Comparison of ENCODE assay signal across 11 cellular contexts in genomic region chr6:17418281-17419188, GRCh38. TPM values are rescaled to one million over a fixed set of nuclear protein-coding genes. Genes with fewer than 3 reads are reported as not detected.
DNase-seq lines count a peak whose midpoint lies in the region; ATAC-seq and TF ChIP-seq lines count a peak whose summit lies in the region.
"Had no signal": no experiment of that assay in that cellular context is flagged by ENCODE, and none has a peak within 500 bp of the region (broad histone marks: within the 10 kb centered on the region; RNA-seq: fewer than 3 reads in every experiment).

No MANE protein-coding gene starts in this region.

- TF ChIP-seq EP300 in sigmoid colon (IDR thresholded peaks at IDR 0.05): peak in 1 of 4 donors; percentile 36

- no peaks in the 10 kb centered on the region for H3K9me3 Mint-ChIP-seq in activated naive CD4-positive, alpha-beta T cell treated with anti-CD3 and anti-CD28 coated beads, Interleukin-2, amount 50 U/mL, for 72 hours

- no peaks in the 10 kb centered on the region for H3K36me3 Mint-ChIP-seq in activated naive CD4-positive, alpha-beta T cell treated with anti-CD3 and anti-CD28 coated beads, Interleukin-2, amount 50 U/mL, for 72 hours
- H3K36me3 Mint-ChIP-seq: activated naive CD8-positive, alpha-beta T cell; memory B cell had no signal

- TF ChIP-seq POLR2A in sigmoid colon (IDR thresholded peaks at IDR 0.05): no peak

- H3K9me3 ChIP-seq in SJSA1 (replicated peaks): no peaks in the 10 kb centered on the region
- H3K9me3 ChIP-seq in sigmoid colon: no peaks in the 10 kb centered on the region
- no peaks in the 10 kb centered on the region for H3K9me3 ChIP-seq in BE2C

- H3K4me3 ChIP-seq in SJSA1 (peak overlapping the region; percentile 8), sigmoid colon (no peak overlapping the region), BE2C (ENCODE audit: low read depth, low read length) (no peak overlapping the region)

- intact Hi-C loops in sigmoid colon (cut with DNase I): no loop called here

- 82 to 89% methylated on average over 12 of the region's 12 CpGs for WGBS in sigmoid colon, 2 donors

- no peak for TF ChIP-seq CTCF in foreskin keratinocyte (conservative IDR thresholded peaks at IDR 0.05)
- no peak for TF ChIP-seq CTCF in sigmoid colon (IDR thresholded peaks at IDR 0.05)
- TF ChIP-seq CTCF in BE2C (IDR thresholded peaks at IDR 0.05; ENCODE audit: low read depth, low read length): no peak

- H3K27ac Mint-ChIP-seq in activated naive CD4-positive, alpha-beta T cell treated with anti-CD3 and anti-CD28 coated beads, Interleukin-2, amount 50 U/mL, for 72 hours: no peak overlapping the region
- H3K27ac Mint-ChIP-seq: activated naive CD8-positive, alpha-beta T cell; memory B cell had no signal

- H3K27me3 ChIP-seq in SJSA1 (replicated peaks) (no peaks in the 10 kb centered on the region), foreskin keratinocyte (no peaks in the 10 kb centered on the region), sigmoid colon (no peaks in the 10 kb centered on the region), BE2C (no peaks in the 10 kb centered on the region)

- peaks cover 19% of the 10 kb centered on the region for H3K36me3 ChIP-seq in SJSA1
- peaks cover 0 to 18% (median 0%) of the 10 kb centered on the region in 4 donors for H3K36me3 ChIP-seq in sigmoid colon
- H3K36me3 ChIP-seq in BE2C: no peaks in the 10 kb centered on the region

- ATAC-seq in foreskin keratinocyte: peak; percentile 50
- ATAC-seq in activated naive CD4-positive, alpha-beta T cell treated with anti-CD3 and anti-CD28 coated beads, Interleukin-2, amount 50 U/mL, for 72 hours: no peak
- no peak for ATAC-seq in HG03108 (IDR thresholded peaks at IDR 0.05; ENCODE audit: unreplicated experiment)
- ATAC-seq in GM18870 (IDR thresholded peaks at IDR 0.05; ENCODE audit: unreplicated experiment): no peak

- H3K4me1 ChIP-seq in SJSA1 (replicated peaks) (peaks cover 50% of the 10 kb centered on the region), foreskin keratinocyte (peaks cover 18% of the 10 kb centered on the region), sigmoid colon (peaks cover 0 to 42% (median 27%) of the 10 kb centered on the region in 4 donors), BE2C (no peaks in the 10 kb centered on the region)

- peak; percentile 64 for DNase-seq in GM04503 (ENCODE audit: low read depth)
- DNase-seq in SJSA1 (ENCODE audit: low read depth in 1 of 2, low spot score in 2 of 2): peak; percentile 36 to 67
- peak; percentile 49 to 59 for DNase-seq in foreskin keratinocyte
- DNase-seq in sigmoid colon: no peak
- no peak for DNase-seq in activated naive CD4-positive, alpha-beta T cell treated with anti-CD3 and anti-CD28 coated beads, Interleukin-2, amount 50 U/mL, for 72 hours (ENCODE audit: low spot score in 2 of 2)
- no peak for DNase-seq in BE2C
- DNase-seq: stimulated activated CD8-positive, alpha-beta memory T cell treated with anti-CD3 and anti-CD28 coated beads, Interleukin-4, amount 100 ng/mL, for 48 hours had no signal

- H3K27ac ChIP-seq in SJSA1 (peak overlapping the region; percentile 90), foreskin keratinocyte (no peak overlapping the region), sigmoid colon (peak overlapping the region; percentile 63 to 81 (median 74))

RNA-seq across cellular contexts. Expression of gene CAP2, which starts 25.1 kb away (rescaled TPM):
- total RNA-seq in SJSA1 (2014; rRNA removed; shearing (Covaris generic)): 23.7 and 34.0 TPM in 2 replicates
- total RNA-seq in foreskin keratinocyte: 5.6 and 7.4 TPM in 2 replicates
- polyA plus RNA-seq in foreskin keratinocyte: 2.2 and 3.7 TPM in 2 replicates
- total RNA-seq in sigmoid colon: 10 to 100 TPM; 48.3 to 67.1 (median 55.6) TPM
- polyA plus RNA-seq in sigmoid colon: 1 to 10 TPM in 2 of 3 donors, under 1 TPM in 1; 0.92 to 3.0 (median 3.0) TPM
- not detected for total RNA-seq in activated naive CD4-positive, alpha-beta T cell treated with anti-CD3 and anti-CD28 coated beads, Interleukin-2, amount 50 U/mL, for 72 hours
- polyA plus RNA-seq in BE2C (2012; ENCODE audit: insufficient read depth, insufficient read length, low read depth): not detected

Comparison
In these comparisons a context has a peak if more than half of its experiments do, and no peak if none do; other contexts are left out.
1. DNase-seq: peak in GM04503 (single experiment), SJSA1 (2 of 2) and foreskin keratinocyte (2 of 2); none in sigmoid colon (single experiment), activated naive CD4-positive, alpha-beta T cell treated with anti-CD3 and anti-CD28 coated beads, Interleukin-2, amount 50 U/mL, for 72 hours (0 of 2) and BE2C (single experiment).